21 cellular contexts compared by ENCODE assay signal in the genomic region with DNA sequence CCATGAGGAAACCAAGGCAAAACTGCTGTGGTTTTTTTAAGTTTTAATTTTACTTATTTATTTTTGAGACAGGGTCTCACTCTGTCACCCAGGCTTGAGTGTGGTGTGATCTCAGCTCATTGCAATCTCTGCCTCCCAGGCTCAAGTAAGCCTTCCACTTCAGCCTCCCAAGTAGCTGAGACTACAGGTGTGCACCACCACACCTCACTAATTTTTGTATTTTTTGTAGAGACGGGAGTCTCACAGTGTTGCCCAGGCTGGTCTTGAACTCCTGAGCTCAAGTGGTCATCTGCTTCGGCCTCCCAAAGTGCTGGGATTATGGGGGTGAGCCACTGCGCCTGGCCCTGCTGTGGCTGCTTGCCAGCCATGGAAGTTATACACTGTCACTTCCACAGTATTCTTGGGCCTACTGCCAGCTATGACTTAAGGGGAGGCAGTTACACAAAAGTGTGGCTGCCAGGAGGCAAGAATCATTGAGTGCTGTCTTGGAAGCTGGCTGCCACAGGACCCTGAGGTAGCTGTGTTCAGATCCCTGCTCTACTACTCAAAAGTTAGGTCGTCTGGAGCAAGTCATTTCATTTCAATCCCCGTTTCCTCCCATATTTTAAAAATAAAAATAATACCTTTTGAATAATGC. TPM values are rescaled to one million over a fixed set of nuclear protein-coding genes. Genes with fewer than 3 reads are reported as not detected.
DNase-seq lines count a peak whose midpoint lies in the region; ATAC-seq, FAIRE-seq and TF ChIP-seq lines count a peak whose summit lies in the region.
"Had no signal": no experiment of that assay in that cellular context is flagged by ENCODE, and none has a peak within 500 bp of the region (broad histone marks: within the 10 kb centered on the region; RNA-seq: fewer than 3 reads in every experiment).

No MANE protein-coding gene starts in this region.

- DNase-seq in ELR (ENCODE audit: low read depth) (peak; percentile 73), RCC 7860 (ENCODE audit: low spot score) (peak; percentile 49), epithelial cell of esophagus (ENCODE audit: low read depth) (peak; percentile 40), pulmonary artery endothelial cell (ENCODE audit: low read depth, low spot score) (peak; percentile 46), NCI-H1092 (lab: John Stamatoyannopoulos, UW) (no peak), hypothalamus (lab: John Stamatoyannopoulos, UW) (no peak)
- DNase-seq: activated B cell treated with CpG ODN at 0.5 μM for 24 hours; activated gamma-delta T cell; DND-41; effector memory CD4-positive, alpha-beta T cell; glutamatergic neuron; NCI-H1417; OCI-M1; substantia nigra; SW 1271 had no signal

- TF ChIP-seq CTCF in epithelial cell of esophagus (IDR thresholded peaks at IDR 0.05; ENCODE audit: insufficient read depth, low read depth, low read length, missing control alignments): no peak

- no peak overlapping the region for H3K4me3 ChIP-seq in epithelial cell of esophagus (ENCODE audit: low read length)
- H3K4me3 ChIP-seq: BLaER1 treated with 17β-estradiol and CSF1 and Interleukin-3, amounts not matched to agents 10 nM and 100 nM; cardiac muscle cell had no signal

- ATAC-seq in GM21825 (IDR thresholded peaks at IDR 0.05; ENCODE audit: unreplicated experiment): no peak

- FAIRE-seq in RCC 7860 (lab: Jason Lieb, UNC): no peak
- FAIRE-seq: GM12891 had no signal

RNA-seq across cellular contexts. Expression of gene FARP1, which starts 12.7 kb away (rescaled TPM):
- total RNA-seq in pulmonary artery endothelial cell: 16.3 and 18.9 TPM in 2 replicates

RNA-seq across cellular contexts. Expression of gene RNF113B, which starts 21.5 kb away (rescaled TPM):
- total RNA-seq in pulmonary artery endothelial cell: not detected in 2 replicates
- total RNA-seq: activated B cell treated with CpG ODN at 0.5 μM for 24 hours, cardiac muscle cell, myocyte, progenitor cell of endocrine pancreas had no signal

Comparison
In these comparisons a context has a peak if more than half of its experiments do, and no peak if none do; other contexts are left out.
1. DNase-seq: peak in ELR (single experiment), RCC 7860 (single experiment), epithelial cell of esophagus (single experiment) and pulmonary artery endothelial cell (single experiment); none in NCI-H1092 (single experiment) and hypothalamus (0 of 51).